Comparison of ENCODE assay signal across 22 cellular contexts in the genomic region with DNA sequence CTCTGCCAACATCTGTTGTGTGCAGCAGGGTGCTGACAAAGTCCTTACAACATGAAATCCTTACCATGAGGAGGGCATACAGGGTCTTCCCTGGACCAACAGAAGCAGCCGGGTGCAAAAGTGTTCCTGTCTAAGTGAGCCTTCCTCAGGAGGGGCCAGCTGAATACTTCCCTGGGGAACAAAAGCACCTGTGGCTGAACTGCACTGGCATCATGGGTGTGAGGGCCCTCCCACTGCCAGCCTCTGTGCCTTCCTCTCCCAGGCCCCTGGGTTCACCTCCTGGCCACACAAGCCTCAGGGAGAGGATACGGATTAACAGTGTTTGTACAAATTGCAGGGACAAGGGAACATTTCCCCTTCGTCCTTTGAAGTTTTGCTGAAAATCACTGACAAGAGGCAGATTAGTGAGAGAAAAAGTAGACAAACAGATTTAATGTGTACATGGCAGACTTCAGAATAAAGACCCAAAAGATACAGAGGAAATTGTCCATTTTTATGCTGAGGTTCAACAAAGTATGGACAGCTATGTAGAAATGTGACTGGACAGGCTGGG.
A peak's percentile ranks its signal among the peaks of the same experiment; 100 is the strongest.
DNase-seq lines count a peak whose midpoint lies in the region; ATAC-seq, FAIRE-seq and TF ChIP-seq lines count a peak whose summit lies in the region.
"Had no signal": no experiment of that assay in that cellular context is flagged by ENCODE, and none has a peak within 500 bp of the region (broad histone marks: within the 10 kb centered on the region; RNA-seq: fewer than 3 reads in every experiment).

No MANE protein-coding gene starts in this region.

- H3K4me2 ChIP-seq in trophoblast cell (ENCODE audit: low read length) = no peak overlapping the region
- H3K4me2 ChIP-seq: BLaER1 treated with 17β-estradiol and CSF1 and Interleukin-3, amounts not matched to agents 10 nM and 100 nM had no signal

- peak overlapping the region in 3 of 4 donors; percentile 12 to 32 (median 32) for H3K27ac ChIP-seq in body of pancreas
- H3K27ac ChIP-seq in trophoblast cell (ENCODE audit: low read depth, low read length) = peak overlapping the region; percentile 43
- H3K27ac ChIP-seq: BLaER1 treated with 17β-estradiol and CSF1 and Interleukin-3, amounts not matched to agents 10 nM and 100 nM; SJSA1 had no signal

- peaks cover 29% of the 10 kb centered on the region for H3K79me1 ChIP-seq in trophoblast cell (ENCODE audit: low read length)

- no peaks in the 10 kb centered on the region for H3K27me3 ChIP-seq in body of pancreas
- H3K27me3 ChIP-seq in trophoblast cell (ENCODE audit: insufficient read depth, low read length) = no peaks in the 10 kb centered on the region
- H3K27me3 ChIP-seq: BLaER1 treated with 17β-estradiol and CSF1 and Interleukin-3, amounts not matched to agents 10 nM and 100 nM; SJSA1 had no signal

- no peak for TF ChIP-seq POLR2A in body of pancreas (IDR thresholded peaks at IDR 0.05)
- TF ChIP-seq POLR2A in lower leg skin (IDR thresholded peaks at IDR 0.05) = no peak
- TF ChIP-seq POLR2A in H54 (IDR thresholded peaks at IDR 0.05; ENCODE audit: low read depth, low read length) = no peak

- H3K4me3 ChIP-seq in body of pancreas = no peak overlapping the region
- no peak overlapping the region for H3K4me3 ChIP-seq in trophoblast cell (ENCODE audit: low read depth, low read length)
- H3K4me3 ChIP-seq in lower leg skin (ENCODE audit: low read depth, poor library complexity, severe bottlenecking) = no peak overlapping the region
- H3K4me3 ChIP-seq: BLaER1 treated with 17β-estradiol and CSF1 and Interleukin-3, amounts not matched to agents 10 nM and 100 nM; HAP-1; SJSA1 had no signal

- peak overlapping the region; percentile 61 for H4K8ac ChIP-seq in trophoblast cell (ENCODE audit: low read depth, low read length)

- no peaks in the 10 kb centered on the region for H3K79me2 ChIP-seq in trophoblast cell (ENCODE audit: control insufficient read depth, insufficient read depth, low read length, poor library complexity)

- H3K14ac ChIP-seq in trophoblast cell (ENCODE audit: low read length) = peak overlapping the region; percentile 68

- TF ChIP-seq CTCF in body of pancreas (IDR thresholded peaks at IDR 0.05) (no peak), lower leg skin (IDR thresholded peaks at IDR 0.05) (no peak)

- peak overlapping the region; percentile 29 for H3K4ac ChIP-seq in trophoblast cell (ENCODE audit: low read depth, low read length)

- no peak overlapping the region for H3K9ac ChIP-seq in trophoblast cell (ENCODE audit: low read length)

- WGBS in body of pancreas, 2 donors = 35 to 38% methylated on average over 3 of the region's 3 CpGs
- WGBS in trophoblast cell (ENCODE audit: extremely low coverage, insufficient coverage, insufficient read length) = no CpG with 5 or more reads among the region's 3 CpGs
- WGBS in lower leg skin, 2 donors = 77 to 81% methylated on average over 3 of the region's 3 CpGs

- H3K36me3 ChIP-seq in body of pancreas (replicated peaks in 1 of 2; ENCODE audit: insufficient read depth in 1 of 2, low read depth in 2 of 2) (no peaks in the 10 kb centered on the region), trophoblast cell (ENCODE audit: control insufficient read depth in 1 of 2, insufficient read depth in 2 of 2, low read length in 2 of 2) (peaks cover 0 to 2% of the 10 kb centered on the region in 2 experiments)
- H3K36me3 ChIP-seq: BLaER1 treated with 17β-estradiol and CSF1 and Interleukin-3, amounts not matched to agents 10 nM and 100 nM; HAP-1; SJSA1 had no signal

- no peak overlapping the region for H2AFZ ChIP-seq in trophoblast cell (ENCODE audit: insufficient read depth, low read length, poor library complexity)

- intact Hi-C loops in body of pancreas (cut with DNase I) = no loop called here
- intact Hi-C loops in posterior cingulate gyrus (cut with DNase I) = loop anchor here (5.0 to 10.0 kb wide), 3 partner anchors 76 to 239 kb away; partner anchors contain the start of gene SLC16A1
- intact Hi-C loops in lower leg skin (cut with DNase I; ENCODE audit: low total_unique reads) = no loop called here

- H3K4me1 ChIP-seq in body of pancreas (peaks cover 14% of the 10 kb centered on the region), trophoblast cell (ENCODE audit: control insufficient read depth in 1 of 2, insufficient read depth in 2 of 2, low read length in 2 of 2) (peaks cover 19 to 26% of the 10 kb centered on the region in 2 experiments)
- H3K4me1 ChIP-seq: HAP-1, SJSA1 had no signal

- DNase-seq in DMS53 (lab: John Stamatoyannopoulos, UW) (peak; percentile 14), DMS53 treated with DMSO at 0.1 percent for 48 hours (lab: John Stamatoyannopoulos, UW; ENCODE audit: unreplicated experiment) (no peak), body of pancreas (peak; percentile 50 to 79 (median 64)), trophoblast cell (peak in 1 of 2 donors; percentile 21), posterior cingulate gyrus (no peak), lower leg skin (ENCODE audit: low spot score in 2 of 2) (no peak), H54 (ENCODE audit: insufficient read length, low spot score) (no peak)
- DNase-seq in activated CD4-positive, alpha-beta T cell treated with anti-CD3 and anti-CD28 coated beads for 48 hours = no peak
- DNase-seq: 8988T; CD4-positive, alpha-beta memory T cell; DMS79; KG1; MV-4-11; NCI-H1105 treated with DMSO at 0.1 percent for 48 hours; NCI-H2081 treated with DMSO at 0.1 percent for 48 hours; NCI-H2171 treated with DMSO at 0.1 percent for 48 hours; NCI-H446; NCI-H526 had no signal

- peak overlapping the region; percentile 87 for H4K91ac ChIP-seq in trophoblast cell (ENCODE audit: low read depth, low read length)

- H3K9me3 ChIP-seq in body of pancreas (no peaks in the 10 kb centered on the region), trophoblast cell (ENCODE audit: insufficient read depth, low read depth, low read length) (no peaks in the 10 kb centered on the region)
- H3K9me3 ChIP-seq: BLaER1 treated with 17β-estradiol and CSF1 and Interleukin-3, amounts not matched to agents 10 nM and 100 nM; HAP-1; SJSA1 had no signal

- H2BK5ac ChIP-seq in trophoblast cell (ENCODE audit: low read depth, low read length, poor library complexity) = peak overlapping the region; percentile 26

- H2AK5ac ChIP-seq in trophoblast cell (ENCODE audit: low read length) = peak overlapping the region; percentile 93

- FAIRE-seq in H54 (lab: Jason Lieb, UNC) = no peak

- no peak overlapping the region for H4K12ac ChIP-seq in trophoblast cell (ENCODE audit: low read depth, low read length)

- peak; percentile 41 for ATAC-seq in body of pancreas
- ATAC-seq: Right ventricle myocardium inferior had no signal

- H2BK120ac ChIP-seq in trophoblast cell (ENCODE audit: insufficient read depth, low read length, poor library complexity) = peak overlapping the region; percentile 79

- H3K18ac ChIP-seq in trophoblast cell (ENCODE audit: low read length) = peak overlapping the region; percentile 28

- H2BK12ac ChIP-seq in trophoblast cell (ENCODE audit: low read length) = peak overlapping the region; percentile 96

- H3K23ac ChIP-seq in trophoblast cell (ENCODE audit: low read length) = no peak overlapping the region

Comparison
In these comparisons a context has a peak if more than half of its experiments do, and no peak if none do; other contexts are left out.
1. DNase-seq: peak in DMS53 (single experiment) and body of pancreas (4 of 4); none in DMS53 treated with DMSO at 0.1 percent for 48 hours (single experiment), posterior cingulate gyrus (0 of 10), activated CD4-positive, alpha-beta T cell treated with anti-CD3 and anti-CD28 coated beads for 48 hours (single experiment), lower leg skin (0 of 2) and H54 (single experiment).